Comparison of ENCODE assay signal across 23 cellular contexts in genomic region chr22:22891139-22891621, GRCh38. TPM values are rescaled to one million over a fixed set of nuclear protein-coding genes. Genes with fewer than 3 reads are reported as not detected.
"Had no signal": no experiment of that assay in that cellular context is flagged by ENCODE, and none has a peak within 500 bp of the region (broad histone marks: within the 10 kb centered on the region; RNA-seq: fewer than 3 reads in every experiment).

No MANE protein-coding gene starts in this region.

- H3K9ac ChIP-seq: neural progenitor cell had no signal

- H3K4me2 ChIP-seq: hepatocyte, neural progenitor cell, smooth muscle cell had no signal

- H3K27ac Mint-ChIP-seq: activated naive CD8-positive, alpha-beta T cell treated with anti-CD3 and anti-CD28 coated beads for 36 hours; activated T-cell treated with anti-CD3 and anti-CD28 coated beads, Interleukin-2, amount 50 U/mL, for 24 hours; neural progenitor cell had no signal

- H3K9me3 Mint-ChIP-seq: activated naive CD8-positive, alpha-beta T cell treated with anti-CD3 and anti-CD28 coated beads for 36 hours; activated T-cell treated with anti-CD3 and anti-CD28 coated beads, Interleukin-2, amount 50 U/mL, for 24 hours; central memory CD8-positive, alpha-beta T cell; naive thymus-derived CD8-positive, alpha-beta T cell; neural progenitor cell had no signal

- DNase-seq: activated CD4-positive, alpha-beta T cell treated with anti-CD3 and anti-CD28 coated beads for 1 hour; activated CD4-positive, alpha-beta T cell treated with anti-CD3 and anti-CD28 coated beads, Interleukin-2, amount 50 U/mL, for 1 hour; activated CD8-positive, alpha-beta memory T cell treated with anti-CD3 and anti-CD28 coated beads for 24 hours; activated CD8-positive, alpha-beta memory T cell treated with anti-CD3 and anti-CD28 coated beads, Interleukin-2, amount 50 U/mL, for 4 hours; activated naive CD4-positive, alpha-beta T cell treated with Interleukin-2 at 50 U/mL for 16 hours; activated naive CD8-positive, alpha-beta T cell treated with anti-CD3 and anti-CD28 coated beads for 36 hours; activated T-cell treated with anti-CD3 and anti-CD28 coated beads, Interleukin-2, amount 50 U/mL, for 24 hours; effector memory CD4-positive, alpha-beta T cell; glutamatergic neuron; left ventricle myocardium inferior; naive thymus-derived CD8-positive, alpha-beta T cell; sigmoid colon; stimulated activated CD4-positive, alpha-beta T cell treated with anti-CD3 and anti-CD28 coated beads, Interleukin-15, amount 100 ng/mL, for 24 hours; stimulated activated naive CD4-positive, alpha-beta T cell; upper lobe of left lung; WERI-Rb-1 had no signal

- H3K4me3 ChIP-seq: breast epithelium, esophagus muscularis mucosa, hepatocyte, left ventricle myocardium inferior, neural progenitor cell, sigmoid colon, smooth muscle cell, upper lobe of left lung had no signal

- H3K4me1 Mint-ChIP-seq: central memory CD8-positive, alpha-beta T cell; neural progenitor cell had no signal

- H3K79me2 ChIP-seq: hepatocyte had no signal

- H3K36me3 ChIP-seq: breast epithelium, esophagus muscularis mucosa, left ventricle myocardium inferior, neural progenitor cell, sigmoid colon, upper lobe of left lung, WERI-Rb-1 had no signal

- ATAC-seq: naive thymus-derived CD8-positive, alpha-beta T cell had no signal

- H3K36me3 Mint-ChIP-seq: activated naive CD8-positive, alpha-beta T cell treated with anti-CD3 and anti-CD28 coated beads for 36 hours; naive thymus-derived CD8-positive, alpha-beta T cell; neural progenitor cell had no signal

- H3K4me3 Mint-ChIP-seq: activated naive CD8-positive, alpha-beta T cell treated with anti-CD3 and anti-CD28 coated beads for 36 hours; activated T-cell treated with anti-CD3 and anti-CD28 coated beads, Interleukin-2, amount 50 U/mL, for 24 hours; central memory CD8-positive, alpha-beta T cell; neural progenitor cell had no signal

- H3K27me3 ChIP-seq: upper lobe of left lung had no signal

- H3K27ac ChIP-seq: breast epithelium, esophagus muscularis mucosa, hepatocyte, left ventricle myocardium inferior, neural progenitor cell, sigmoid colon, upper lobe of left lung, WERI-Rb-1 had no signal

- H2AFZ ChIP-seq: hepatocyte, neural progenitor cell had no signal

- H3K9me3 ChIP-seq: breast epithelium, esophagus muscularis mucosa, left ventricle myocardium inferior, sigmoid colon, upper lobe of left lung had no signal

RNA-seq across cellular contexts. Expression of gene IGLL5, which starts 3.6 kb away (rescaled TPM):
- polyA plus RNA-seq: endothelial cell of umbilical vein, hepatocyte, smooth muscle cell had no signal
